25 cellular contexts compared by ENCODE assay signal in the genomic region with DNA sequence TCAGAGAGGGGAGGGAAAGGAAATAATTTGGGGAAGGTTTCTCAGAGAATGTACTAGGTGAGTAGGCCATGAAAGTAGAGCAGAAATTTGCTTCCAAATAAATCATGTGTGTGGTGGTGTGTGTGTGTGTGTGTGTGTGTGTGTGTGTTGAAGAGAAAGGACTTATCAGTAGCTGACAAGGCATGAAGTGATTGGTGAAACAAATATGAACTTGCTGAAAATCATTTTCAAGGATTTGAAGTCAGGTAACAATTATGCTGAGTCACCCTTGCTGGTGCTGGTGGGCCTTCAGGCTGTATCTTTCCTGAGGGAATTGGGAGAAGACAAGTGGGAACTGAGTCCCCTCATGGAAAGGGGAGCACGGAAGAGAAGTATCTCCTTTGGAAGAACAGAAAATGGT.
"Had no signal": no experiment of that assay in that cellular context is flagged by ENCODE, and none has a peak within 500 bp of the region (broad histone marks: within the 10 kb centered on the region; RNA-seq: fewer than 3 reads in every experiment).

No MANE protein-coding gene starts in this region.

- H3K9me3 Mint-ChIP-seq: activated B cell treated with CpG ODN at 0.5 μM for 24 hours; activated CD4-positive, alpha-beta memory T cell treated with anti-CD3 and anti-CD28 coated beads for 36 hours; activated CD4-positive, alpha-beta T cell treated with anti-CD3 and anti-CD28 coated beads, Interleukin-2, amount 10 ng/mL, durations not matched to agents 7 days and 5 days; activated naive CD4-positive, alpha-beta T cell treated with anti-CD3 and anti-CD28 coated beads, Interleukin-2, amount 10 ng/mL, durations not matched to agents 7 days and 5 days; activated naive CD8-positive, alpha-beta T cell treated with anti-CD3 and anti-CD28 coated beads, Interleukin-2, amount 10 ng/mL, durations not matched to agents 7 days and 5 days; activated T-helper 17 cell treated with anti-CD3 and anti-CD28 coated beads, Interleukin-2, amount 50 U/mL, for 72 hours; T-helper 1 cell treated with Interleukin-12 subunit alpha and Interleukin-12 subunit beta and Interleukin-4 antibody, amounts not matched to agents 30 μg/mL and 1 μg/mL, for 36 hours had no signal

- H3K36me3 ChIP-seq: adrenal gland, MG63 had no signal

- H3K27ac Mint-ChIP-seq: activated B cell treated with CpG ODN at 0.5 μM for 24 hours; activated CD4-positive, alpha-beta memory T cell treated with anti-CD3 and anti-CD28 coated beads for 36 hours; activated CD4-positive, alpha-beta T cell treated with anti-CD3 and anti-CD28 coated beads, Interleukin-2, amount 10 ng/mL, durations not matched to agents 7 days and 5 days; activated naive CD4-positive, alpha-beta T cell treated with anti-CD3 and anti-CD28 coated beads, Interleukin-2, amount 10 ng/mL, durations not matched to agents 7 days and 5 days; activated T-helper 17 cell treated with anti-CD3 and anti-CD28 coated beads, Interleukin-2, amount 50 U/mL, for 72 hours; T-helper 1 cell treated with Interleukin-12 subunit alpha and Interleukin-12 subunit beta and Interleukin-4 antibody, amounts not matched to agents 30 μg/mL and 1 μg/mL, for 36 hours had no signal

- H3K4me1 Mint-ChIP-seq: activated B cell treated with CpG ODN at 0.5 μM for 24 hours; activated CD4-positive, alpha-beta T cell treated with anti-CD3 and anti-CD28 coated beads, Interleukin-2, amount 10 ng/mL, durations not matched to agents 7 days and 5 days; activated naive CD4-positive, alpha-beta T cell treated with anti-CD3 and anti-CD28 coated beads, Interleukin-2, amount 10 ng/mL, durations not matched to agents 7 days and 5 days; activated naive CD8-positive, alpha-beta T cell treated with anti-CD3 and anti-CD28 coated beads, Interleukin-2, amount 10 ng/mL, durations not matched to agents 7 days and 5 days; activated T-helper 17 cell treated with anti-CD3 and anti-CD28 coated beads, Interleukin-2, amount 50 U/mL, for 72 hours had no signal

- H3K27ac ChIP-seq: adrenal gland had no signal

- H3K27me3 ChIP-seq: adrenal gland, MG63 had no signal

- H3K36me3 Mint-ChIP-seq: activated CD4-positive, alpha-beta memory T cell treated with anti-CD3 and anti-CD28 coated beads for 36 hours; activated naive CD4-positive, alpha-beta T cell treated with anti-CD3 and anti-CD28 coated beads, Interleukin-2, amount 10 ng/mL, durations not matched to agents 7 days and 5 days; activated naive CD8-positive, alpha-beta T cell treated with anti-CD3 and anti-CD28 coated beads, Interleukin-2, amount 10 ng/mL, durations not matched to agents 7 days and 5 days had no signal

- ATAC-seq: activated T-helper 17 cell treated with anti-CD3 and anti-CD28 coated beads, Interleukin-2, amount 50 U/mL, for 72 hours had no signal

- FAIRE-seq: RCC 7860 had no signal

- H3K4me3 Mint-ChIP-seq: activated B cell treated with CpG ODN at 0.5 μM for 24 hours; activated CD4-positive, alpha-beta memory T cell treated with anti-CD3 and anti-CD28 coated beads for 36 hours; activated CD4-positive, alpha-beta T cell treated with anti-CD3 and anti-CD28 coated beads, Interleukin-2, amount 10 ng/mL, durations not matched to agents 7 days and 5 days; activated naive CD4-positive, alpha-beta T cell treated with anti-CD3 and anti-CD28 coated beads, Interleukin-2, amount 10 ng/mL, durations not matched to agents 7 days and 5 days; activated naive CD8-positive, alpha-beta T cell treated with anti-CD3 and anti-CD28 coated beads, Interleukin-2, amount 10 ng/mL, durations not matched to agents 7 days and 5 days; activated T-helper 17 cell treated with anti-CD3 and anti-CD28 coated beads, Interleukin-2, amount 50 U/mL, for 72 hours; T-helper 1 cell treated with Interleukin-12 subunit alpha and Interleukin-12 subunit beta and Interleukin-4 antibody, amounts not matched to agents 30 μg/mL and 1 μg/mL, for 36 hours had no signal

- H3K9me3 ChIP-seq: adrenal gland, MG63 had no signal

- H3K4me3 ChIP-seq: adrenal gland, MG63 had no signal

- DNase-seq: activated B cell treated with CpG ODN at 0.5 μM for 24 hours; activated CD4-positive, alpha-beta memory T cell treated with anti-CD3 and anti-CD28 coated beads for 36 hours; activated CD4-positive, alpha-beta T cell treated with anti-CD3 and anti-CD28 coated beads, Interleukin-2, amount 10 ng/mL, durations not matched to agents 7 days and 5 days; activated gamma-delta T cell; activated naive CD4-positive, alpha-beta T cell treated with anti-CD3 and anti-CD28 coated beads, Interleukin-2, amount 10 ng/mL, durations not matched to agents 7 days and 5 days; activated naive CD8-positive, alpha-beta T cell treated with anti-CD3 and anti-CD28 coated beads, Interleukin-2, amount 10 ng/mL, durations not matched to agents 7 days and 5 days; activated T-cell treated with anti-CD3 and anti-CD28 coated beads for 4 hours; activated T-cell treated with anti-CD3 and anti-CD28 coated beads, Interleukin-2, amount 50 U/mL, for 48 hours; adrenal gland; anterior cingulate cortex; central memory CD4-positive, alpha-beta T cell; MG63; MV-4-11; NCI-H1105; NCI-H1436; NCI-H1694 treated with DMSO at 0.1 percent for 48 hours; NCI-H2029 treated with DMSO at 0.1 percent for 48 hours; NCI-H510A treated with DMSO at 0.1 percent for 48 hours; NCI-H69; NK-92 treated with Interleukin-12 subunit alpha and Interleukin-12 subunit beta, amount 100 ng/mL, for 24 hours; OCI-M1; SHP77 treated with DMSO at 0.1 percent for 48 hours had no signal

- H3K4me1 ChIP-seq: adrenal gland had no signal
